8 cellular contexts compared by ENCODE assay signal in genomic region chr12:2960432-2960956, GRCh38. TPM values are rescaled to one million over a fixed set of nuclear protein-coding genes. Genes with fewer than 3 reads are reported as not detected.
A peak's percentile ranks its signal among the peaks of the same experiment; 100 is the strongest.
DNase-seq lines count a peak whose midpoint lies in the region; ATAC-seq lines count a peak whose summit lies in the region.

No MANE protein-coding gene starts in this region.

- peak overlapping the region; percentile 36 to 81 for H3K9ac ChIP-seq in stomach smooth muscle (ENCODE audit: low read length in 2 of 2)

- peak; percentile 45 for DNase-seq in DMS79 (lab: John Stamatoyannopoulos, UW)
- peak; percentile 36 for DNase-seq in MG63
- DNase-seq in amniotic stem cell (lab: John Stamatoyannopoulos, UW): peak; percentile 24
- peak; percentile 52 for DNase-seq in kidney glomerular epithelial cell (lab: John Stamatoyannopoulos, UW)
- no peak for DNase-seq in epidermal melanocyte (ENCODE audit: insufficient read length, low spot score)

- peak overlapping the region; percentile 75 for H3K4me3 ChIP-seq in MG63
- H3K4me3 ChIP-seq in stomach smooth muscle (ENCODE audit: low read length in 2 of 2): peak overlapping the region; percentile 76 to 84

- no peaks in the 10 kb centered on the region; the same call in none of the 2 replicates for H3K36me3 ChIP-seq in MG63
- H3K36me3 ChIP-seq in stomach smooth muscle (ENCODE audit: control insufficient read depth in 2 of 2, insufficient read depth in 2 of 2, low read length in 2 of 2): no peaks in the 10 kb centered on the region

- H3K4me1 ChIP-seq in stomach smooth muscle (ENCODE audit: control insufficient read depth, insufficient read depth, low read length): peaks cover 20% of the 10 kb centered on the region

- ATAC-seq in GM21447 (IDR thresholded peaks at IDR 0.05; ENCODE audit: unreplicated experiment) (no peak), HG02798 (IDR thresholded peaks at IDR 0.05; ENCODE audit: poor library complexity, unreplicated experiment) (no peak)

- H3K27ac ChIP-seq in stomach smooth muscle (ENCODE audit: low read length): no peak overlapping the region

- H3K9me3 ChIP-seq in MG63 (no peaks in the 10 kb centered on the region), stomach smooth muscle (ENCODE audit: control insufficient read depth in 2 of 2, low read length in 2 of 2) (no peaks in the 10 kb centered on the region)

- H3K27me3 ChIP-seq in MG63: no peaks in the 10 kb centered on the region
- H3K27me3 ChIP-seq in stomach smooth muscle (ENCODE audit: control insufficient read depth in 1 of 2, insufficient read depth in 2 of 2, low read length in 2 of 2): no peaks in the 10 kb centered on the region

RNA-seq across cellular contexts. Expression of gene TEAD4, which starts 1.3 kb away (rescaled TPM):
- 3.3 and 30.8 TPM in 2 replicates for total RNA-seq in MG63 (2014; rRNA removed; shearing (Covaris generic); ENCODE audit: low replicate concordance)
